In genomic region chr1:192726820-192727504, GRCh38 we compare ENCODE assay signal across 20 cellular contexts.
"Had no signal": no experiment of that assay in that cellular context is flagged by ENCODE, and none has a peak within 500 bp of the region (broad histone marks: within the 10 kb centered on the region; RNA-seq: fewer than 3 reads in every experiment).

No MANE protein-coding gene starts in this region.

- FAIRE-seq: colon, frontal cortex, kidney had no signal

- DNase-seq: activated CD4-positive, alpha-beta T cell treated with anti-CD3 and anti-CD28 coated beads, Interleukin-2, amount 10 ng/mL, durations not matched to agents 7 days and 5 days; activated CD8-positive, alpha-beta T cell treated with anti-CD3 and anti-CD28 coated beads, Interleukin-2, amount 10 ng/mL, durations not matched to agents 7 days and 5 days; activated naive CD4-positive, alpha-beta T cell treated with Interleukin-2 at 50 U/mL for 16 hours; activated naive CD8-positive, alpha-beta T cell treated with anti-CD3 and anti-CD28 coated beads, Interleukin-2, amount 10 ng/mL, durations not matched to agents 7 days and 5 days; activated T-cell treated with anti-CD3 and anti-CD28 coated beads, Interleukin-2, amount 50 U/mL, for 24 hours; amygdala; body of pancreas; central memory CD4-positive, alpha-beta T cell; dorsolateral prefrontal cortex; endodermal cell; head of caudate nucleus; kidney; left lung; stimulated activated CD4-positive, alpha-beta T cell treated with anti-CD3 and anti-CD28 coated beads, Interleukin-1b, Interleukin-23, amount 100 ng/mL, for 48 hours; stimulated activated CD8-positive, alpha-beta memory T cell treated with anti-CD3 and anti-CD28 coated beads, Interleukin-4, amount 100 ng/mL, for 48 hours; stimulated activated naive CD4-positive, alpha-beta T cell; upper lobe of right lung had no signal

- H3K27me3 ChIP-seq: body of pancreas, dorsolateral prefrontal cortex, left lung, upper lobe of right lung had no signal

- H3K4me3 ChIP-seq: body of pancreas, dorsolateral prefrontal cortex, left lung, upper lobe of right lung had no signal

- H3K36me3 ChIP-seq: left lung, upper lobe of right lung had no signal

- ATAC-seq: activated CD4-positive, CD25-positive, alpha-beta regulatory T cell treated with anti-CD3 and anti-CD28 coated beads, Interleukin-2, amount 50 U/mL, for 24 hours; activated CD8-positive, alpha-beta T cell treated with anti-CD3 and anti-CD28 coated beads, Interleukin-2, amount 10 ng/mL, durations not matched to agents 7 days and 5 days; body of pancreas; left lung; upper lobe of right lung had no signal
